In genomic region chr9:93228030-93228429, GRCh38 we compare ENCODE assay signal across 18 cellular contexts. TPM values are rescaled to one million over a fixed set of nuclear protein-coding genes. Genes with fewer than 3 reads are reported as not detected.
A peak's percentile ranks its signal among the peaks of the same experiment; 100 is the strongest.
DNase-seq lines count a peak whose midpoint lies in the region; ATAC-seq and TF ChIP-seq lines count a peak whose summit lies in the region.
"Had no signal": no experiment of that assay in that cellular context is flagged by ENCODE, and none has a peak within 500 bp of the region (broad histone marks: within the 10 kb centered on the region; RNA-seq: fewer than 3 reads in every experiment).

No MANE protein-coding gene starts in this region.

- no peak for TF ChIP-seq EP300 in transverse colon (IDR thresholded peaks at IDR 0.05; ENCODE audit: low read depth)

- ATAC-seq in natural killer cell treated with Interleukin-12 subunit alpha and Interleukin-12 subunit beta and Interleukin-15 and Interleukin-18, amount 100 ng/mL, for 72 hours: no peak
- ATAC-seq in natural killer cell: no peak
- ATAC-seq in left colon: peak; percentile 18
- ATAC-seq: HCT116, HepG2 had no signal

- peak overlapping the region; percentile 66 to 86 (median 79) for H3K27ac ChIP-seq in transverse colon
- H3K27ac ChIP-seq: BLaER1 had no signal

- no peaks in the 10 kb centered on the region for H3K27me3 ChIP-seq in transverse colon
- H3K27me3 ChIP-seq: BLaER1 had no signal

- H3K36me3 ChIP-seq in transverse colon: no peaks in the 10 kb centered on the region
- H3K36me3 ChIP-seq: BLaER1 had no signal

- H3K4me1 ChIP-seq in transverse colon: peaks cover 44 to 93% (median 82%) of the 10 kb centered on the region in 4 donors

- 63% methylated on average over 7 of the region's 7 CpGs; no CpG with 5 or more reads in 1 of the 2 donors for WGBS in transverse colon (ENCODE audit: low coverage in 1 of 2), 2 donors

- in situ Hi-C loops in transverse colon (cut with MboI; ENCODE audit: low pct_ligation_motif_present in 1 of 4, low pct_unique_long_range_greater_than_20kb in 1 of 4, low sequenced_read_pairs in 3 of 4): no loop called here

- H3K9me3 Mint-ChIP-seq in natural killer cell treated with Interleukin-12 subunit alpha and Interleukin-12 subunit beta and Interleukin-15 and Interleukin-18, amount 100 ng/mL, for 72 hours: no peaks in the 10 kb centered on the region
- no peaks in the 10 kb centered on the region for H3K9me3 Mint-ChIP-seq in natural killer cell
- H3K9me3 Mint-ChIP-seq: HFFc6 had no signal

- no peak for DNase-seq in natural killer cell treated with Interleukin-12 subunit alpha and Interleukin-12 subunit beta and Interleukin-15 and Interleukin-18, amount 100 ng/mL, for 72 hours (ENCODE audit: low spot score)
- DNase-seq in natural killer cell (no peak), left colon (no peak), transverse colon (no peak), erythroblast (lab: John Stamatoyannopoulos, UW) (no peak), cerebellum (ENCODE audit: low spot score) (no peak), iPS-NIHi7 (ENCODE audit: extremely low spot score) (no peak)
- DNase-seq: 8988T; CD4-positive, alpha-beta memory T cell; DMS79 treated with DMSO at 0.1 percent for 48 hours; GF-D8; GOT3; H7; HFFc6 had no signal

- peaks cover 0 to 5% of the 10 kb centered on the region in 2 donors for H3K4me1 Mint-ChIP-seq in natural killer cell treated with Interleukin-12 subunit alpha and Interleukin-12 subunit beta and Interleukin-15 and Interleukin-18, amount 100 ng/mL, for 72 hours (ENCODE audit: low read depth in 2 of 2)
- H3K4me1 Mint-ChIP-seq in natural killer cell: peaks cover 0 to 13% of the 10 kb centered on the region in 2 donors

- no peak overlapping the region for H3K27ac Mint-ChIP-seq in natural killer cell treated with Interleukin-12 subunit alpha and Interleukin-12 subunit beta and Interleukin-15 and Interleukin-18, amount 100 ng/mL, for 72 hours
- no peak overlapping the region for H3K27ac Mint-ChIP-seq in natural killer cell
- H3K27ac Mint-ChIP-seq: CD4-positive, alpha-beta memory T cell; HFFc6 had no signal

- H3K4me3 ChIP-seq in transverse colon: no peak overlapping the region
- H3K4me3 ChIP-seq: BLaER1 had no signal

- peaks cover 39 to 58% of the 10 kb centered on the region in 2 donors for H3K27me3 Mint-ChIP-seq in natural killer cell treated with Interleukin-12 subunit alpha and Interleukin-12 subunit beta and Interleukin-15 and Interleukin-18, amount 100 ng/mL, for 72 hours
- peaks cover 54 to 81% of the 10 kb centered on the region in 2 donors for H3K27me3 Mint-ChIP-seq in natural killer cell (ENCODE audit: low read depth in 2 of 2)

- H3K9me3 ChIP-seq in transverse colon: no peaks in the 10 kb centered on the region
- H3K9me3 ChIP-seq: BLaER1 had no signal

- TF ChIP-seq POLR2A in transverse colon (IDR thresholded peaks at IDR 0.05) (no peak), erythroblast (IDR thresholded peaks at IDR 0.05; ENCODE audit: low read length) (no peak)

- H3K36me3 Mint-ChIP-seq in natural killer cell treated with Interleukin-12 subunit alpha and Interleukin-12 subunit beta and Interleukin-15 and Interleukin-18, amount 100 ng/mL, for 72 hours: no peaks in the 10 kb centered on the region
- H3K36me3 Mint-ChIP-seq in natural killer cell: no peaks in the 10 kb centered on the region
- H3K36me3 Mint-ChIP-seq: CD14-positive monocyte; CD4-positive, alpha-beta memory T cell had no signal

- peak overlapping the region; percentile 15 for H3K4me3 Mint-ChIP-seq in natural killer cell treated with Interleukin-12 subunit alpha and Interleukin-12 subunit beta and Interleukin-15 and Interleukin-18, amount 100 ng/mL, for 72 hours
- no peak overlapping the region for H3K4me3 Mint-ChIP-seq in natural killer cell
- H3K4me3 Mint-ChIP-seq: CD4-positive, alpha-beta memory T cell; HFFc6 had no signal

- no peak for TF ChIP-seq CTCF in natural killer cell (IDR thresholded peaks at IDR 0.05)
- TF ChIP-seq CTCF in transverse colon (IDR thresholded peaks at IDR 0.05): no peak

- intact Hi-C loops in natural killer cell (cut with micrococcal nuclease) (no loop called here), left colon (cut with DNase I, micrococcal nuclease) (no loop called here), transverse colon (cut with DNase I; ENCODE audit: low total_unique reads) (no loop called here)

RNA-seq across cellular contexts. Expression of gene WNK2, which starts 44.1 kb away (rescaled TPM):
- not detected for total RNA-seq in natural killer cell treated with Interleukin-12 subunit alpha and Interleukin-12 subunit beta and Interleukin-15 and Interleukin-18, amount 100 ng/mL, for 72 hours
- under 1 TPM in 1 of 3 donors, not detected in 2; 0.25 TPM for total RNA-seq in natural killer cell
- total RNA-seq in left colon: 100 to 1,000 TPM; 161 to 279 TPM
- 100 to 1,000 TPM; 133 to 618 (median 157) TPM for total RNA-seq in transverse colon
- total RNA-seq in cerebellum: 47.4 TPM
- total RNA-seq: HFFc6 had no signal

Comparison
In these comparisons a context has a peak if more than half of its experiments do, and no peak if none do; other contexts are left out.
1. RNA of gene WNK2, which starts 44.1 kb away (total RNA-seq): 161 to 279 TPM in left colon, 133 to 618 TPM in transverse colon and 47.4 TPM in cerebellum (single experiment); not detected in natural killer cell treated with Interleukin-12 subunit alpha and Interleukin-12 subunit beta and Interleukin-15 and Interleukin-18, amount 100 ng/mL, for 72 hours and 0.25 TPM in natural killer cell; every median in the first group is over 10 times any median in the second.